In the genomic region with DNA sequence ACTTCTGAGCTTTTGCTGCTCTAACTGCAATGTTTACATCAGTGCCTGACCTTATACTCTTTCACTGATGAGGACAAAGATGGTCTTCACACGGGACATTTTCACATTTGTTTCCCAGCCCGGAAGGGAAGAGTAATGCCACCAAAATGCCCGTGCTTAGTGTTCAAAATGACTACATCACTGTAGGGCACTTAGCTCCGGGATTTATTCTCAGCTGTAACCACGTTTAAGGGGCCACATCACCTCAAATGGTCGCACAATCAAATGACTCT, we compare ENCODE assay signal across 9 cellular contexts. TPM values are rescaled to one million over a fixed set of nuclear protein-coding genes. Genes with fewer than 3 reads are reported as not detected.
DNase-seq lines count a peak whose midpoint lies in the region; ATAC-seq lines count a peak whose summit lies in the region.
"Had no signal": no experiment of that assay in that cellular context is flagged by ENCODE, and none has a peak within 500 bp of the region (broad histone marks: within the 10 kb centered on the region; RNA-seq: fewer than 3 reads in every experiment).

No MANE protein-coding gene starts in this region.

- no peak for ATAC-seq in stimulated activated naive B cell treated with anti-CD40 and anti-IgM and Interleukin-4, amounts not matched to agents 10 μg/mL and 1 μg/mL and 100 μg/mL, for 72 hours (replicated peaks)

- peak overlapping the region; percentile 57 for H3K4me3 Mint-ChIP-seq in activated CD4-positive, alpha-beta memory T cell treated with anti-CD3 and anti-CD28 coated beads for 36 hours
- H3K4me3 Mint-ChIP-seq in stimulated activated naive B cell treated with anti-CD40 and anti-IgM and Interleukin-4, amounts not matched to agents 10 μg/mL and 1 μg/mL and 100 μg/mL, for 72 hours: peak overlapping the region; percentile 85 to 91

- CTCF ChIA-PET in activated CD4-positive, alpha-beta memory T cell treated with anti-CD3 and anti-CD28 coated beads for 36 hours (lab: Charles Lee): interaction anchor here (0.6 to 6.0 kb wide), 7 partner anchors 15 to 184 kb away, joined by 3 to 173 read pairs (median 7); no protein-coding TSS in a partner anchor

- peak overlapping the region; percentile 83 for H3K27ac Mint-ChIP-seq in activated CD4-positive, alpha-beta memory T cell treated with anti-CD3 and anti-CD28 coated beads for 36 hours
- H3K27ac Mint-ChIP-seq in stimulated activated naive B cell treated with anti-CD40 and anti-IgM and Interleukin-4, amounts not matched to agents 10 μg/mL and 1 μg/mL and 100 μg/mL, for 72 hours: peak overlapping the region; percentile 90

- peaks cover 27% of the 10 kb centered on the region for H3K4me1 ChIP-seq in iPS-15b (ENCODE audit: control insufficient read depth, insufficient read depth, low read length)

- no peaks in the 10 kb centered on the region for H3K9me3 Mint-ChIP-seq in activated CD4-positive, alpha-beta memory T cell treated with anti-CD3 and anti-CD28 coated beads for 36 hours
- no peaks in the 10 kb centered on the region for H3K9me3 Mint-ChIP-seq in stimulated activated naive B cell treated with anti-CD40 and anti-IgM and Interleukin-4, amounts not matched to agents 10 μg/mL and 1 μg/mL and 100 μg/mL, for 72 hours

- DNase-seq in NCI-H1694 treated with DMSO at 0.1 percent for 48 hours (lab: John Stamatoyannopoulos, UW): peak; percentile 38
- DNase-seq in NCI-H1694 (lab: John Stamatoyannopoulos, UW): no peak
- DNase-seq in activated CD4-positive, alpha-beta memory T cell treated with anti-CD3 and anti-CD28 coated beads for 36 hours: no peak
- no peak for DNase-seq in stimulated activated naive B cell treated with anti-CD40 and anti-IgM and Interleukin-4, amounts not matched to agents 10 μg/mL and 1 μg/mL and 100 μg/mL, for 72 hours
- DNase-seq in DMS 273 treated with DMSO at 0.1 percent for 48 hours (lab: John Stamatoyannopoulos, UW): no peak
- DNase-seq in dermis blood vessel endothelial cell: no peak
- no peak for DNase-seq in cerebellar cortex (ENCODE audit: low spot score)

- no peaks in the 10 kb centered on the region for H3K36me3 ChIP-seq in iPS-15b (ENCODE audit: control insufficient read depth, insufficient read depth, low read length)

- H3K27me3 Mint-ChIP-seq in activated CD4-positive, alpha-beta memory T cell treated with anti-CD3 and anti-CD28 coated beads for 36 hours: no peaks in the 10 kb centered on the region
- no peaks in the 10 kb centered on the region for H3K27me3 Mint-ChIP-seq in stimulated activated naive B cell treated with anti-CD40 and anti-IgM and Interleukin-4, amounts not matched to agents 10 μg/mL and 1 μg/mL and 100 μg/mL, for 72 hours

- no peaks in the 10 kb centered on the region for H3K36me3 Mint-ChIP-seq in activated CD4-positive, alpha-beta memory T cell treated with anti-CD3 and anti-CD28 coated beads for 36 hours
- H3K36me3 Mint-ChIP-seq in stimulated activated naive B cell treated with anti-CD40 and anti-IgM and Interleukin-4, amounts not matched to agents 10 μg/mL and 1 μg/mL and 100 μg/mL, for 72 hours: peaks cover 0 to 3% of the 10 kb centered on the region in 2 donors

- peaks cover 6% of the 10 kb centered on the region for H3K27me3 ChIP-seq in iPS-15b (ENCODE audit: control insufficient read depth, insufficient read depth, low read length)

- no peaks in the 10 kb centered on the region for H3K9me3 ChIP-seq in iPS-15b (ENCODE audit: control insufficient read depth, insufficient read depth, low read length)

- intact Hi-C loops in activated CD4-positive, alpha-beta memory T cell treated with anti-CD3 and anti-CD28 coated beads for 36 hours (cut with micrococcal nuclease): loop anchor here (2.0 to 5.0 kb wide), 4 partner anchors 263 to 1267 kb away; a partner anchor contains a TSS

- peak overlapping the region; percentile 39 for H3K4me3 ChIP-seq in iPS-15b (ENCODE audit: low read depth, low read length)

- POLR2A ChIA-PET in activated CD4-positive, alpha-beta memory T cell treated with anti-CD3 and anti-CD28 coated beads for 36 hours (lab: Charles Lee): interaction anchor here (2.5 to 3.9 kb wide), 3 partner anchors 95 to 110 kb away, joined by 17 to 27 read pairs (median 18); a partner anchor contains a TSS

- peaks cover 57% of the 10 kb centered on the region for H3K4me1 Mint-ChIP-seq in activated CD4-positive, alpha-beta memory T cell treated with anti-CD3 and anti-CD28 coated beads for 36 hours (ENCODE audit: low read depth)
- H3K4me1 Mint-ChIP-seq in stimulated activated naive B cell treated with anti-CD40 and anti-IgM and Interleukin-4, amounts not matched to agents 10 μg/mL and 1 μg/mL and 100 μg/mL, for 72 hours: peaks cover 46 to 69% of the 10 kb centered on the region in 2 donors

- no peak overlapping the region for H3K9ac ChIP-seq in iPS-15b (ENCODE audit: low read depth, low read length)

RNA-seq across cellular contexts. Expression of a gene that starts 2.9 kb away (rescaled TPM):
- total RNA-seq in activated CD4-positive, alpha-beta memory T cell treated with anti-CD3 and anti-CD28 coated beads for 36 hours: not detected
- not detected in 2 replicates for total RNA-seq in dermis blood vessel endothelial cell
- total RNA-seq: M059J had no signal

RNA-seq across cellular contexts. Expression of a gene that starts 56.4 kb away (rescaled TPM):
- 1 to 10 TPM; 6.8 TPM for total RNA-seq in activated CD4-positive, alpha-beta memory T cell treated with anti-CD3 and anti-CD28 coated beads for 36 hours
- 12.2 and 13.3 TPM in 2 replicates for total RNA-seq in dermis blood vessel endothelial cell
